Comparison of ENCODE assay signal across 13 cellular contexts in genomic region chr7:107998660-107999480, GRCh38. TPM values are rescaled to one million over a fixed set of nuclear protein-coding genes. Genes with fewer than 3 reads are reported as not detected.
A peak's percentile ranks its signal among the peaks of the same experiment; 100 is the strongest.
DNase-seq lines count a peak whose midpoint lies in the region; TF ChIP-seq lines count a peak whose summit lies in the region.
"Had no signal": no experiment of that assay in that cellular context is flagged by ENCODE, and none has a peak within 500 bp of the region (broad histone marks: within the 10 kb centered on the region; RNA-seq: fewer than 3 reads in every experiment).

No MANE protein-coding gene starts in this region.

- CTCF ChIA-PET in Calu3 (lab: Charles Lee): interaction anchor here (1.4 kb wide), 1 partner anchor 17 kb away, joined by 4 read pairs; no protein-coding TSS in a partner anchor

- BruUV-seq in Calu3 (replicated peaks; lab: Mats Ljungman, UMichigan): no TSS peak

- no peak overlapping the region for H2AFZ ChIP-seq in osteoblast (ENCODE audit: low read length)

- H3K27me3 Mint-ChIP-seq in Calu3 (ENCODE audit: unreplicated experiment): no peaks in the 10 kb centered on the region

- peaks cover 61% of the 10 kb centered on the region for H3K4me1 ChIP-seq in adipocyte (ENCODE audit: control insufficient read depth, insufficient read depth, low read length)
- H3K4me1 ChIP-seq in esophagus muscularis mucosa: peaks cover 35 to 89% (median 84%) of the 10 kb centered on the region in 4 donors
- peaks cover 80% of the 10 kb centered on the region for H3K4me1 ChIP-seq in osteoblast (ENCODE audit: insufficient read depth, low read length)

- H3K27ac Mint-ChIP-seq in Calu3 (ENCODE audit: unreplicated experiment): no peak overlapping the region
- H3K27ac Mint-ChIP-seq: activated T-cell treated with anti-CD3 and anti-CD28 coated beads, Interleukin-2, amount 50 U/mL, for 24 hours; memory B cell had no signal

- peak overlapping the region; percentile 36 for H3K4me3 Mint-ChIP-seq in Calu3 (ENCODE audit: low read depth, unreplicated experiment)
- H3K4me3 Mint-ChIP-seq: activated T-cell treated with anti-CD3 and anti-CD28 coated beads, Interleukin-2, amount 50 U/mL, for 24 hours; memory B cell had no signal

- DNase-seq in Calu3 (no peak), adipocyte (ENCODE audit: low read depth) (no peak), esophagus muscularis mucosa (ENCODE audit: extremely low spot score) (no peak), osteoblast (ENCODE audit: insufficient read length, low spot score, missing footprints) (peak; percentile 17), SIG-M5 (lab: John Stamatoyannopoulos, UW) (no peak), DMS79 treated with DMSO at 0.1 percent for 48 hours (lab: John Stamatoyannopoulos, UW) (no peak)
- DNase-seq in activated CD8-positive, alpha-beta memory T cell treated with anti-CD3 and anti-CD28 coated beads, Interleukin-2, amount 50 U/mL, for 4 hours: no peak
- no peak for DNase-seq in stimulated activated CD4-positive, alpha-beta T cell treated with anti-CD3 and anti-CD28 coated beads, Interleukin-2, amount 100 ng/mL, for 48 hours
- DNase-seq: activated T-cell treated with anti-CD3 and anti-CD28 coated beads, Interleukin-2, amount 50 U/mL, for 24 hours; AML-193; SJCRH30 had no signal

- no peak overlapping the region for H3K9ac ChIP-seq in adipocyte (ENCODE audit: low read length)

- H3K9me3 ChIP-seq in adipocyte (ENCODE audit: control insufficient read depth, low read length) (no peaks in the 10 kb centered on the region), esophagus muscularis mucosa (no peaks in the 10 kb centered on the region), osteoblast (ENCODE audit: low read depth, low read length) (no peaks in the 10 kb centered on the region)
- H3K9me3 ChIP-seq: SJCRH30 had no signal

- H3K79me2 ChIP-seq in osteoblast (ENCODE audit: insufficient read depth, low read length): peaks cover 42% of the 10 kb centered on the region

- H3K4me3 ChIP-seq in adipocyte (ENCODE audit: low read length) (peak overlapping the region; percentile 94), esophagus muscularis mucosa (peak overlapping the region; percentile 80 to 86 (median 84)), osteoblast (ENCODE audit: insufficient read depth, low read length) (peak overlapping the region; percentile 35)
- H3K4me3 ChIP-seq: cardiac muscle cell, SJCRH30 had no signal

- peak overlapping the region; percentile 78 for H3K4me2 ChIP-seq in osteoblast (ENCODE audit: insufficient read depth, low read length)

- TF ChIP-seq POLR2A in esophagus muscularis mucosa (IDR thresholded peaks at IDR 0.05; ENCODE audit: low read depth): no peak

- H3K27me3 ChIP-seq in adipocyte (replicated peaks; ENCODE audit: control insufficient read depth, insufficient read depth, low read length): no peaks in the 10 kb centered on the region
- H3K27me3 ChIP-seq in esophagus muscularis mucosa: no peaks in the 10 kb centered on the region
- no peaks in the 10 kb centered on the region for H3K27me3 ChIP-seq in osteoblast (ENCODE audit: insufficient read depth, low read length)
- H3K27me3 ChIP-seq: SJCRH30 had no signal

- H3K36me3 Mint-ChIP-seq in Calu3 (ENCODE audit: insufficient read depth, unreplicated experiment): peaks cover 51% of the 10 kb centered on the region

- no peak for TF ChIP-seq CTCF in Calu3 (IDR thresholded peaks at IDR 0.05; ENCODE audit: unreplicated experiment)
- no peak for TF ChIP-seq CTCF in esophagus muscularis mucosa (IDR thresholded peaks at IDR 0.05)
- no peak for TF ChIP-seq CTCF in osteoblast (IDR thresholded peaks at IDR 0.05; ENCODE audit: extremely low read depth, low read depth, low read length)

- intact Hi-C loops in Calu3 (cut with micrococcal nuclease; ENCODE audit: unreplicated experiment) (loop anchor here (2.0 to 5.0 kb wide), 2 partner anchors 18 to 47 kb away; no protein-coding TSS in a partner anchor), esophagus muscularis mucosa (cut with DNase I) (no loop called here)

- H3K27ac ChIP-seq in esophagus muscularis mucosa (replicated peaks in 1 of 4) (peak overlapping the region; percentile 84 to 90 (median 89)), osteoblast (ENCODE audit: low read depth, low read length) (peak overlapping the region; percentile 73)
- H3K27ac ChIP-seq: cardiac muscle cell, SJCRH30 had no signal

- 56% methylated on average over 3 of the region's 3 CpGs for WGBS in esophagus muscularis mucosa

- H3K36me3 ChIP-seq in adipocyte (ENCODE audit: control insufficient read depth, insufficient read depth, low read length, severe bottlenecking): peaks cover 51% of the 10 kb centered on the region
- H3K36me3 ChIP-seq in esophagus muscularis mucosa: peaks cover 2 to 35% (median 18%) of the 10 kb centered on the region in 4 donors
- H3K36me3 ChIP-seq in osteoblast (ENCODE audit: insufficient read depth, low read length): peaks cover 47% of the 10 kb centered on the region
- H3K36me3 ChIP-seq: cardiac muscle cell had no signal

- H3K4me1 Mint-ChIP-seq in Calu3 (ENCODE audit: low read depth, unreplicated experiment): peaks cover 34% of the 10 kb centered on the region

- no peak for TF ChIP-seq EP300 in esophagus muscularis mucosa (IDR thresholded peaks at IDR 0.05)

- H3K9me3 Mint-ChIP-seq in Calu3 (ENCODE audit: low read depth, unreplicated experiment): no peaks in the 10 kb centered on the region
- H3K9me3 Mint-ChIP-seq: activated T-cell treated with anti-CD3 and anti-CD28 coated beads, Interleukin-2, amount 50 U/mL, for 24 hours; memory B cell had no signal

- no peaks in the 10 kb centered on the region for H4K20me1 ChIP-seq in osteoblast (ENCODE audit: insufficient read depth, low read length)

RNA-seq across cellular contexts. Expression of gene LAMB1, which starts 4.1 kb away (rescaled TPM):
- 181 and 240 TPM in 2 replicates for total RNA-seq in Calu3 (2022)
- 100 to 1,000 TPM; 167 to 240 (median 219) TPM for total RNA-seq in esophagus muscularis mucosa
- 410 and 488 TPM in 2 replicates for total RNA-seq in osteoblast

Comparison
In these comparisons a context has a peak if more than half of its experiments do, and no peak if none do; other contexts are left out.
1. H3K4me3 ChIP-seq: peak in every context shown above with its lines; median percentile 94 in adipocyte; 84 in esophagus muscularis mucosa; 35 in osteoblast.